ENCODE assay signal across 20 cellular contexts in genomic region chr14:104989236-104989950, GRCh38.
"Had no signal": no experiment of that assay in that cellular context is flagged by ENCODE, and none has a peak within 500 bp of the region (broad histone marks: within the 10 kb centered on the region; RNA-seq: fewer than 3 reads in every experiment).

No MANE protein-coding gene starts in this region.

- H3K27ac ChIP-seq: adrenal gland, breast epithelium had no signal

- H3K27me3 ChIP-seq: adrenal gland, body of pancreas, breast epithelium had no signal

- H3K4me3 ChIP-seq: adrenal gland, body of pancreas, breast epithelium had no signal

- ATAC-seq: activated CD8-positive, alpha-beta T cell treated with anti-CD3 and anti-CD28 coated beads for 36 hours; activated naive CD4-positive, alpha-beta T cell treated with anti-CD3 and anti-CD28 coated beads, Interleukin-2, amount 50 U/mL, for 72 hours; body of pancreas; Panc1 had no signal

- H3K36me3 ChIP-seq: breast epithelium had no signal

- DNase-seq: activated CD4-positive, alpha-beta T cell treated with anti-CD3 and anti-CD28 coated beads, Interleukin-2, amount 10 ng/mL, durations not matched to agents 24 days and 14 days; activated CD4-positive, alpha-beta T cell treated with anti-CD3 and anti-CD28 coated beads, Interleukin-2, amount 50 U/mL, for 4 hours; activated CD8-positive, alpha-beta T cell treated with anti-CD3 and anti-CD28 coated beads for 36 hours; activated gamma-delta T cell treated with Interleukin-2 at 50 U/mL for 16 hours; activated naive CD4-positive, alpha-beta T cell treated with anti-CD3 and anti-CD28 coated beads for 36 hours; activated T-cell treated with anti-CD3 and anti-CD28 coated beads, Interleukin-2, amount 50 U/mL, for 24 hours; adrenal gland; body of pancreas; Karpas-422; KBM-7; NCI-H1105 treated with DMSO at 0.1 percent for 48 hours; NCI-H1436; NCI-H1694; NCI-H1930; NCI-H345; NCI-H524 treated with DMSO at 0.1 percent for 48 hours; Right ventricle myocardium superior had no signal

- H3K9me3 ChIP-seq: adrenal gland, body of pancreas, breast epithelium had no signal
